In the genomic region with DNA sequence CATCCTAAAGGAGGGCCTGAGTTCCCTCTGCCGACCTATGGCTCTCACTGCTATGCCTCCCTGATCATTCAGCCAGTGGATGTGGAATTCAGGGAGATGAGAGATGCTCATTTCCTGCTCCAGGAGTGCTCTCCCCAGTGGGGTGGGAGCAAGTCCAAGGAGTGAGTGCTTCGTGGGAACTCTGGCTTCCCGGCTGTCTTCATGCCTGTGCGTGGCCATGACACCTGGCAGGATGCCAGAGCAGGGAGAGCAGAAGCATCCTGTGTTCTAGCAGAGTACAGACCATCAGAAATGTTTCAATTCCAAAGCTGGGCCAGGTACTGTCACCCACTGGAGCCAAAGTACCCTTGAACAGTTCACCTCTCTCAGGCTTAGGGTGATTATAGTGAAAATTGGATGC, we compare ENCODE assay signal across 15 cellular contexts. TPM values are rescaled to one million over a fixed set of nuclear protein-coding genes. Genes with fewer than 3 reads are reported as not detected.
A peak's percentile ranks its signal among the peaks of the same experiment; 100 is the strongest.
DNase-seq lines count a peak whose midpoint lies in the region; ATAC-seq, FAIRE-seq and TF ChIP-seq lines count a peak whose summit lies in the region.
"Had no signal": no experiment of that assay in that cellular context is flagged by ENCODE, and none has a peak within 500 bp of the region (broad histone marks: within the 10 kb centered on the region; RNA-seq: fewer than 3 reads in every experiment).

No MANE protein-coding gene starts in this region.

- no peak overlapping the region for H3K18ac ChIP-seq in H9 (ENCODE audit: insufficient read length, low read depth, low read length)

- H3K4me3 Mint-ChIP-seq in CD4-positive, CD25-positive, alpha-beta regulatory T cell: no peak overlapping the region
- H3K4me3 Mint-ChIP-seq in H9: no peak overlapping the region
- no peak overlapping the region for H3K4me3 Mint-ChIP-seq in activated CD4-positive, alpha-beta memory T cell treated with anti-CD3 and anti-CD28 coated beads, Interleukin-2, amount 10 ng/mL, durations not matched to agents 7 days and 5 days

- no peaks in the 10 kb centered on the region for H3K4me1 Mint-ChIP-seq in CD4-positive, CD25-positive, alpha-beta regulatory T cell
- peaks cover 15 to 17% of the 10 kb centered on the region in 2 experiments for H3K4me1 Mint-ChIP-seq in H9
- no peaks in the 10 kb centered on the region for H3K4me1 Mint-ChIP-seq in activated CD4-positive, alpha-beta memory T cell treated with anti-CD3 and anti-CD28 coated beads, Interleukin-2, amount 10 ng/mL, durations not matched to agents 7 days and 5 days

- H3K27ac ChIP-seq in CD4-positive, CD25-positive, alpha-beta regulatory T cell (ENCODE audit: insufficient read depth, low read length, poor library complexity, severe bottlenecking): no peak overlapping the region
- no peak overlapping the region for H3K27ac ChIP-seq in H9 (ENCODE audit: insufficient read length, low read depth, low read length)
- H3K27ac ChIP-seq in K562 (ENCODE audit: extremely low read depth, low read depth, low read length): no peak overlapping the region
- H3K27ac ChIP-seq: colonic mucosa, SJSA1 had no signal

- H4K5ac ChIP-seq in H9 (ENCODE audit: insufficient read length, low read depth, low read length): no peak overlapping the region

- H3K27me3 Mint-ChIP-seq in CD4-positive, CD25-positive, alpha-beta regulatory T cell: peaks cover 11% of the 10 kb centered on the region
- no peaks in the 10 kb centered on the region for H3K27me3 Mint-ChIP-seq in H9 (ENCODE audit: low read depth)
- no peaks in the 10 kb centered on the region for H3K27me3 Mint-ChIP-seq in activated CD4-positive, alpha-beta memory T cell treated with anti-CD3 and anti-CD28 coated beads, Interleukin-2, amount 10 ng/mL, durations not matched to agents 7 days and 5 days

- no peaks in the 10 kb centered on the region for H3K79me1 ChIP-seq in H9 (ENCODE audit: insufficient read depth, low read depth, low read length, poor library complexity, severe bottlenecking)

- no peak overlapping the region for H2BK12ac ChIP-seq in H9 (ENCODE audit: insufficient read length, low read depth, low read length)

- H2BK20ac ChIP-seq in H9 (ENCODE audit: low read depth, low read length, poor library complexity, severe bottlenecking): no peak overlapping the region

- H3K36me3 ChIP-seq in CD4-positive, CD25-positive, alpha-beta regulatory T cell (ENCODE audit: control insufficient read depth, insufficient read depth, low read length): no peaks in the 10 kb centered on the region
- no peaks in the 10 kb centered on the region for H3K36me3 ChIP-seq in K562 (ENCODE audit: control insufficient read depth, insufficient read depth, low read length)
- H3K36me3 ChIP-seq: colonic mucosa, SJSA1 had no signal

- no peaks in the 10 kb centered on the region for H3K4me1 ChIP-seq in CD4-positive, CD25-positive, alpha-beta regulatory T cell (ENCODE audit: control insufficient read depth, insufficient read depth, low read length, poor library complexity, severe bottlenecking)
- H3K4me1 ChIP-seq in H9 (ENCODE audit: insufficient read depth, low read length) (0 out of 2 replicates have a peak, but pooled peaks cover 3% of the 10 kb centered on the region), K562 (replicated peaks in 1 of 2; ENCODE audit: control insufficient read depth in 2 of 2, insufficient read depth in 2 of 2, low read length in 2 of 2) (peaks cover 2 to 6% of the 10 kb centered on the region in 2 experiments; a peak in 3 of 5 replicates)
- H3K4me1 ChIP-seq: colonic mucosa, SJSA1 had no signal

- H3K56ac ChIP-seq in H9 (ENCODE audit: insufficient read length, low read depth, low read length): no peak overlapping the region

- no peak overlapping the region for H2BK15ac ChIP-seq in H9 (ENCODE audit: low read depth, low read length)

- intact Hi-C loops in K562 (cut with micrococcal nuclease): no loop called here

- H3K4ac ChIP-seq in H9 (ENCODE audit: low read depth, low read length): no peak overlapping the region

- peak; percentile 29 for FAIRE-seq in K562 (lab: Jason Lieb, UNC)

- no peak overlapping the region for H4K8ac ChIP-seq in H9 (replicated peaks; ENCODE audit: insufficient read length, low read depth, low read length)

- H3K27me3 ChIP-seq in CD4-positive, CD25-positive, alpha-beta regulatory T cell (ENCODE audit: control insufficient read depth, insufficient read depth, low read length): no peaks in the 10 kb centered on the region
- H3K27me3 ChIP-seq in H9 (ENCODE audit: insufficient read depth, low read length) (no peaks in the 10 kb centered on the region), K562 (ENCODE audit: control insufficient read depth in 2 of 2, insufficient read depth in 2 of 2, low read length in 2 of 2) (no peaks in the 10 kb centered on the region)
- H3K27me3 ChIP-seq: colonic mucosa, SJSA1 had no signal

- H2AFZ ChIP-seq in H9 (ENCODE audit: low read length) (no peak overlapping the region), K562 (ENCODE audit: low read depth, low read length) (peak overlapping the region; percentile 78)

- POLR2A ChIA-PET in K562 (lab: Yijun Ruan, JAX): interaction anchor here (0.6 kb wide), 1 partner anchor 206 kb away, joined by 4 read pairs; no protein-coding TSS in a partner anchor
- POLR2A ChIA-PET in activated CD4-positive, alpha-beta memory T cell treated with anti-CD3 and anti-CD28 coated beads, Interleukin-2, amount 10 ng/mL, durations not matched to agents 7 days and 5 days (lab: Charles Lee): no interaction called here

- no peak overlapping the region for H4K91ac ChIP-seq in H9 (ENCODE audit: insufficient read length, low read depth, low read length)

- in situ Hi-C loops in K562 (cut with MboI): no loop called here

- TF ChIP-seq EP300 in K562 (IDR thresholded peaks at IDR 0.05; ENCODE audit: low read length): no peak

- TF ChIP-seq POLR2A in K562 (conservative IDR thresholded peaks at IDR 0.05): no peak

- CTCF ChIA-PET in K562 (lab: Yijun Ruan, JAX; ENCODE audit: low intra/inter-chr PET ratio): no interaction called here
- CTCF ChIA-PET in activated CD4-positive, alpha-beta memory T cell treated with anti-CD3 and anti-CD28 coated beads, Interleukin-2, amount 10 ng/mL, durations not matched to agents 7 days and 5 days (lab: Charles Lee): no interaction called here

- ATAC-seq in CD4-positive, CD25-positive, alpha-beta regulatory T cell (ENCODE audit: low read depth in 2 of 2): no peak
- ATAC-seq in K562 (peak; percentile 61; the same call in 2 of the 3 replicates), HG03460 (IDR thresholded peaks at IDR 0.05; ENCODE audit: unreplicated experiment) (no peak), GM21529 (IDR thresholded peaks at IDR 0.05; ENCODE audit: unreplicated experiment) (no peak), HG02759 (IDR thresholded peaks at IDR 0.05; ENCODE audit: unreplicated experiment) (no peak)

- no CpG with 5 or more reads among the region's 4 CpGs for WGBS in H9 (ENCODE audit: extremely low coverage, insufficient read length, low lambda C conversion rate)
- 18% methylated on average over 4 of the region's 4 CpGs for WGBS in K562 (ENCODE audit: insufficient coverage, low coverage, missing lambda C conversion rate)

- no peak for TF ChIP-seq RAD21 in K562 (CRISPR knock-in tag; conservative IDR thresholded peaks at IDR 0.05 in 1 of 2, IDR thresholded peaks at IDR 0.05 in 1 of 2)

- no peak overlapping the region for H3K14ac ChIP-seq in H9 (ENCODE audit: insufficient read depth, low read length)

- H3K9me3 Mint-ChIP-seq in CD4-positive, CD25-positive, alpha-beta regulatory T cell: no peaks in the 10 kb centered on the region
- no peaks in the 10 kb centered on the region; a peak in 1 of 5 replicates for H3K9me3 Mint-ChIP-seq in H9
- H3K9me3 Mint-ChIP-seq in activated CD4-positive, alpha-beta memory T cell treated with anti-CD3 and anti-CD28 coated beads, Interleukin-2, amount 10 ng/mL, durations not matched to agents 7 days and 5 days: no peaks in the 10 kb centered on the region

- H2BK5ac ChIP-seq in H9 (ENCODE audit: insufficient read length, low read length): no peak overlapping the region

- no peak overlapping the region for H2BK120ac ChIP-seq in H9 (ENCODE audit: low read depth, low read length, poor library complexity, severe bottlenecking)

- no peak overlapping the region for H3K23ac ChIP-seq in H9 (ENCODE audit: insufficient read length, low read depth, low read length)

- no peak overlapping the region for H3T11ph ChIP-seq in H9 (ENCODE audit: low read length)

- H3K36me3 Mint-ChIP-seq in CD4-positive, CD25-positive, alpha-beta regulatory T cell: no peaks in the 10 kb centered on the region
- H3K36me3 Mint-ChIP-seq in H9 (ENCODE audit: insufficient read depth in 1 of 3, low read depth in 3 of 3): no peaks in the 10 kb centered on the region
- H3K36me3 Mint-ChIP-seq in activated CD4-positive, alpha-beta memory T cell treated with anti-CD3 and anti-CD28 coated beads, Interleukin-2, amount 10 ng/mL, durations not matched to agents 7 days and 5 days (ENCODE audit: low read depth): no peaks in the 10 kb centered on the region

- no peak overlapping the region for H2AK5ac ChIP-seq in H9 (ENCODE audit: insufficient read length, low read length)

- peak overlapping the region in 2 of 3 donors; percentile 34 to 35 for H3K27ac Mint-ChIP-seq in CD4-positive, CD25-positive, alpha-beta regulatory T cell
- H3K27ac Mint-ChIP-seq in H9: peak overlapping the region in 2 of 3 experiments; percentile 24 to 74; a peak in 1 of 7 replicates
- no peak overlapping the region for H3K27ac Mint-ChIP-seq in activated CD4-positive, alpha-beta memory T cell treated with anti-CD3 and anti-CD28 coated beads, Interleukin-2, amount 10 ng/mL, durations not matched to agents 7 days and 5 days

- no peak overlapping the region for H3K4me2 ChIP-seq in H9 (ENCODE audit: insufficient read depth, insufficient read length, low read length)
- H3K4me2 ChIP-seq in K562 (ENCODE audit: insufficient read depth, low read length): peak overlapping the region; percentile 9; the same call in 1 of the 2 replicates

- no peaks in the 10 kb centered on the region for H4K20me1 ChIP-seq in H9 (ENCODE audit: control insufficient read depth, insufficient read depth, insufficient read length)
- no peaks in the 10 kb centered on the region for H4K20me1 ChIP-seq in K562 (replicated peaks; ENCODE audit: control insufficient read depth, insufficient read depth, low read length)

- no peak overlapping the region for H3K4me3 ChIP-seq in CD4-positive, CD25-positive, alpha-beta regulatory T cell (ENCODE audit: low read depth, low read length)
- H3K4me3 ChIP-seq in K562: no peak overlapping the region
- H3K4me3 ChIP-seq: colonic mucosa, SJSA1 had no signal

- no peaks in the 10 kb centered on the region for H3K23me2 ChIP-seq in H9 (ENCODE audit: insufficient read length, low read depth, low read length, poor library complexity, severe bottlenecking)

- H3K9me1 ChIP-seq in K562 (ENCODE audit: control insufficient read depth, insufficient read depth, low read length): no peaks in the 10 kb centered on the region

- DNase-seq in CD4-positive, CD25-positive, alpha-beta regulatory T cell: no peak
- DNase-seq in H9: no peak
- DNase-seq in K562 (ENCODE audit: extremely low read depth in 1 of 4, low spot score in 3 of 4): peak in 3 of 4 experiments; percentile 27 to 38 (median 35)
- peak; percentile 60 for DNase-seq in kidney tubule cell (ENCODE audit: low spot score)
- no peak for DNase-seq in activated CD4-positive, alpha-beta memory T cell treated with anti-CD3 and anti-CD28 coated beads, Interleukin-2, amount 10 ng/mL, durations not matched to agents 7 days and 5 days
- DNase-seq: activated CD4-positive, alpha-beta T cell treated with anti-CD3 and anti-CD28 coated beads for 48 hours; activated effector memory CD4-positive, alpha-beta T cell treated with Interleukin-2 at 50 U/mL for 16 hours; colonic mucosa; NCI-H2029; retina had no signal

- no peak for TF ChIP-seq CTCF in H9 (conservative IDR thresholded peaks at IDR 0.05)
- no peak for TF ChIP-seq CTCF in K562 (IDR thresholded peaks at IDR 0.05 in 2 of 3, conservative IDR thresholded peaks at IDR 0.05 in 1 of 3; ENCODE audit: insufficient read depth in 2 of 3, low read depth in 1 of 3, low read length in 3 of 3)

- no peaks in the 10 kb centered on the region for H3K79me2 ChIP-seq in H9 (ENCODE audit: insufficient read depth, low read length)
- H3K79me2 ChIP-seq in K562 (ENCODE audit: control insufficient read depth, insufficient read depth, low read length): no peaks in the 10 kb centered on the region

- BruUV-seq in K562 (replicated peaks; lab: Mats Ljungman, UMichigan): no TSS peak

- no peak overlapping the region for H3K9ac ChIP-seq in H9 (ENCODE audit: extremely low read depth, insufficient read length, low read length)
- no peak overlapping the region for H3K9ac ChIP-seq in K562 (ENCODE audit: insufficient read depth in 1 of 2, low read depth in 2 of 2, low read length in 2 of 2)

- no peaks in the 10 kb centered on the region for H3K9me3 ChIP-seq in CD4-positive, CD25-positive, alpha-beta regulatory T cell (ENCODE audit: control insufficient read depth in 2 of 2, low read length in 2 of 2)
- H3K9me3 ChIP-seq in H9 (ENCODE audit: control insufficient read depth, low read depth, low read length) (no peaks in the 10 kb centered on the region), K562 (replicated peaks; ENCODE audit: control insufficient read depth, insufficient read depth, low read depth, low read length) (no peaks in the 10 kb centered on the region)
- H3K9me3 ChIP-seq: colonic mucosa, SJSA1 had no signal

RNA-seq across cellular contexts. Expression of gene APH1B, which starts 45.1 kb away (rescaled TPM):
- total RNA-seq in CD4-positive, CD25-positive, alpha-beta regulatory T cell: 19.0 TPM
- 10 to 100 TPM in 2 of 4 donors, 1 to 10 TPM in 2; 9.1 to 16.2 (median 11.6) TPM for polyA plus RNA-seq in CD4-positive, CD25-positive, alpha-beta regulatory T cell
- total RNA-seq in H9 (2021): 20.9 and 22.9 TPM in 2 replicates
- total RNA-seq in K562 (2011; cell fraction: chromatin; rRNA removed; ENCODE audit: low replicate concordance): 10.5 and 13.7 TPM in 2 replicates
- 7.7 and 8.8 TPM in 2 replicates for total RNA-seq in K562 (2011; cell fraction: nucleolus; rRNA removed)
- total RNA-seq in K562 (2011; cell fraction: nucleoplasm; rRNA removed): 13.9 and 14.7 TPM in 2 replicates
- total RNA-seq in K562 (2014; rRNA removed): 4.9 and 5.1 TPM in 2 replicates
- 9.0 and 9.1 TPM in 2 replicates for total RNA-seq in K562 (2014; rRNA removed; fragmentation: Illumina TruSeq; extraction: Trizol)
- total RNA-seq in K562 (2015; rRNA removed; fragmentation: Illumina TruSeq; extraction: Trizol): 8.9 and 9.6 TPM in 2 replicates
- total RNA-seq in K562 (2021): 9.7 and 10.6 TPM in 2 replicates
- polyA plus RNA-seq in K562 (2011; rRNA removed): 4.8 and 7.0 TPM in 2 replicates
- 3.0 and 3.2 TPM in 2 replicates for polyA plus RNA-seq in K562 (2011; cell fraction: cytosol; rRNA removed)
- polyA plus RNA-seq in K562 (2011; cell fraction: nucleus; rRNA removed): 7.9 and 9.8 TPM in 2 replicates
- 9.1 and 10.8 TPM in 2 replicates for polyA plus RNA-seq in K562 (2012)
- polyA plus RNA-seq in K562 (2014; fragmentation: Illumina TruSeq; extraction: Trizol): 6.1 and 6.9 TPM in 2 replicates
- 1 to 10 TPM; 7.0 to 8.7 TPM for polyA plus RNA-seq in K562 (2014; fragmentation: Nextera tagmentation; extraction: Ambion mirVana)
- 6.8 and 7.3 TPM in 2 replicates for polyA plus RNA-seq in K562 (2014; rRNA removed)
- 4.6 and 6.9 TPM in 2 replicates for polyA minus RNA-seq in K562 (2011; rRNA and poly(A)+ RNA removed)
- polyA minus RNA-seq in K562 (2011; cell fraction: cytosol; rRNA and poly(A)+ RNA removed): 3.6 and 8.8 TPM in 2 replicates
- polyA minus RNA-seq in K562 (2011; cell fraction: nucleus; rRNA and poly(A)+ RNA removed): 5.0 and 5.1 TPM in 2 replicates
- 10 to 100 TPM; 10.1 to 10.6 TPM for total RNA-seq in activated CD4-positive, alpha-beta memory T cell treated with anti-CD3 and anti-CD28 coated beads, Interleukin-2, amount 10 ng/mL, durations not matched to agents 7 days and 5 days

RNA-seq across cellular contexts. Expression of gene CA12, which starts 59.1 kb away (rescaled TPM):
- not detected for total RNA-seq in CD4-positive, CD25-positive, alpha-beta regulatory T cell
- not detected for polyA plus RNA-seq in CD4-positive, CD25-positive, alpha-beta regulatory T cell
- total RNA-seq in H9 (2021): 0.42 and 0.68 TPM in 2 replicates
- total RNA-seq in K562 (2011; cell fraction: chromatin; rRNA removed; ENCODE audit: low replicate concordance): 0.25 and 0.33 TPM in 2 replicates
- total RNA-seq in K562 (2011; cell fraction: nucleolus; rRNA removed): not detected in 2 replicates
- not detected in 2 replicates for total RNA-seq in K562 (2011; cell fraction: nucleoplasm; rRNA removed)
- 0.16 and 0.18 TPM in 2 replicates for total RNA-seq in K562 (2014; rRNA removed)
- 0.07 and 0.13 TPM in 2 replicates for total RNA-seq in K562 (2014; rRNA removed; fragmentation: Illumina TruSeq; extraction: Trizol)
- 0.22 and 0.23 TPM in 2 replicates for total RNA-seq in K562 (2015; rRNA removed; fragmentation: Illumina TruSeq; extraction: Trizol)
- total RNA-seq in K562 (2021): 0.07 and 0.09 TPM in 2 replicates
- polyA plus RNA-seq in K562 (2011; rRNA removed): 0.01 and 0.05 TPM in 2 replicates
- polyA plus RNA-seq in K562 (2011; cell fraction: cytosol; rRNA removed): 0.09 TPM in 1 of 2 replicates, not detected in the other
- 0.11 and 0.42 TPM in 2 replicates for polyA plus RNA-seq in K562 (2011; cell fraction: nucleus; rRNA removed)
- polyA plus RNA-seq in K562 (2012): 0.72 and 5.0 TPM in 2 replicates
- 0.19 and 0.47 TPM in 2 replicates for polyA plus RNA-seq in K562 (2014; fragmentation: Illumina TruSeq; extraction: Trizol)
- polyA plus RNA-seq in K562 (2014; fragmentation: Nextera tagmentation; extraction: Ambion mirVana): under 1 TPM in 1 of 2 experiments, not detected in 1; 0.11 TPM
- 0.78 and 0.89 TPM in 2 replicates for polyA plus RNA-seq in K562 (2014; rRNA removed)
- 0.04 and 0.12 TPM in 2 replicates for polyA minus RNA-seq in K562 (2011; rRNA and poly(A)+ RNA removed)
- polyA minus RNA-seq in K562 (2011; cell fraction: cytosol; rRNA and poly(A)+ RNA removed): not detected in 2 replicates
- polyA minus RNA-seq in K562 (2011; cell fraction: nucleus; rRNA and poly(A)+ RNA removed): 0.11 TPM in 1 of 2 replicates, not detected in the other
- total RNA-seq in activated CD4-positive, alpha-beta memory T cell treated with anti-CD3 and anti-CD28 coated beads, Interleukin-2, amount 10 ng/mL, durations not matched to agents 7 days and 5 days: under 1 TPM in 1 of 2 experiments, not detected in 1; 0.20 TPM
- total RNA-seq: mononuclear cell had no signal

Comparison
In these comparisons a context has a peak if more than half of its experiments do, and no peak if none do; other contexts are left out.
1. DNase-seq: peak in K562 (3 of 4) and kidney tubule cell (single experiment); none in CD4-positive, CD25-positive, alpha-beta regulatory T cell (0 of 3), H9 (single experiment) and activated CD4-positive, alpha-beta memory T cell treated with anti-CD3 and anti-CD28 coated beads, Interleukin-2, amount 10 ng/mL, durations not matched to agents 7 days and 5 days (single experiment).